2 cellular contexts compared by ENCODE assay signal in the genomic region with DNA sequence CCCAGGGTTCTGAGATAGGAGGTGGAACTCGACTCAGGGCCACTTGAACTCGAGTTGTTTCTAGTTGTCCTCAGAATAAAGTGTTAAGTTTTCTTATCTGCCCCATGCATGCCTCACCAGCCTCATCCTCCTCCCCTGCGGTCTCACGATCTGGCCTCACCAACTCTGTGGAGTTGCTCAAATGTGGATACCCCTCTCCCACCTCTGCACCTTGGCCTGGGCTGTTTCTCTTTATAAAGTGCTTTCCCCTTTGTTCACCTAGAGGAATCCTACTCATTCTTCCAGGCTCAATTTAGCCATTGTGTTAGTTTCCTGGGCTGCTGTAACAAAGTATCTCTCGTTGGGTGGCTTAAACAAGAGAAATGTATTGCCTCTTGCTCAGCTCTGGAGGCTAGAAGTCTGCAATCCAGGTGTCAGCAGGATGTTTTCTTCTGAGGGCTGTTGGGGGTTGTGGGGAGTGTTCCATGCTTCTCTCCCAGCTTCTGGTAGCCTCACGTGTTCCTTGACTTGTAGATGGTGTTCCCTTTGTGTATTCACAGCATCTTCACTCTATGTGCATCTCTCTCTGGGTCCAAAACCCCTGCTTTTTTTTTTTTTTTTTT.
TF ChIP-seq lines count a peak whose summit lies in the region.

No MANE protein-coding gene starts in this region.

TF ChIP-seq in GM23338, 12 proteins besides CTCF, POLR2A, EP300 and RAD21 (continued from another document):
- TF ChIP-seq EZH2phosphoT487 (IDR thresholded peaks at IDR 0.05; ENCODE audit: unreplicated experiment) (no peak), POLR2AphosphoS5 (IDR thresholded peaks at IDR 0.05; ENCODE audit: low read depth) (no peak), JUNB (IDR thresholded peaks at IDR 0.05; ENCODE audit: unreplicated experiment) (no peak), ZNF331 (CRISPR knock-in tag; IDR thresholded peaks at IDR 0.05; ENCODE audit: low read depth) (no peak), STAT1 (IDR thresholded peaks at IDR 0.05; ENCODE audit: unreplicated experiment) (no peak), CREB1 (CRISPR knock-in tag; IDR thresholded peaks at IDR 0.05; ENCODE audit: low read depth) (no peak), ZNF114 (CRISPR knock-in tag; IDR thresholded peaks at IDR 0.05) (no peak), EZH2 (IDR thresholded peaks at IDR 0.05; ENCODE audit: low read depth, unreplicated experiment) (no peak), NANOG (IDR thresholded peaks at IDR 0.05; ENCODE audit: borderline replicate concordance) (no peak)
- TF ChIP-seq, protein P1, sequence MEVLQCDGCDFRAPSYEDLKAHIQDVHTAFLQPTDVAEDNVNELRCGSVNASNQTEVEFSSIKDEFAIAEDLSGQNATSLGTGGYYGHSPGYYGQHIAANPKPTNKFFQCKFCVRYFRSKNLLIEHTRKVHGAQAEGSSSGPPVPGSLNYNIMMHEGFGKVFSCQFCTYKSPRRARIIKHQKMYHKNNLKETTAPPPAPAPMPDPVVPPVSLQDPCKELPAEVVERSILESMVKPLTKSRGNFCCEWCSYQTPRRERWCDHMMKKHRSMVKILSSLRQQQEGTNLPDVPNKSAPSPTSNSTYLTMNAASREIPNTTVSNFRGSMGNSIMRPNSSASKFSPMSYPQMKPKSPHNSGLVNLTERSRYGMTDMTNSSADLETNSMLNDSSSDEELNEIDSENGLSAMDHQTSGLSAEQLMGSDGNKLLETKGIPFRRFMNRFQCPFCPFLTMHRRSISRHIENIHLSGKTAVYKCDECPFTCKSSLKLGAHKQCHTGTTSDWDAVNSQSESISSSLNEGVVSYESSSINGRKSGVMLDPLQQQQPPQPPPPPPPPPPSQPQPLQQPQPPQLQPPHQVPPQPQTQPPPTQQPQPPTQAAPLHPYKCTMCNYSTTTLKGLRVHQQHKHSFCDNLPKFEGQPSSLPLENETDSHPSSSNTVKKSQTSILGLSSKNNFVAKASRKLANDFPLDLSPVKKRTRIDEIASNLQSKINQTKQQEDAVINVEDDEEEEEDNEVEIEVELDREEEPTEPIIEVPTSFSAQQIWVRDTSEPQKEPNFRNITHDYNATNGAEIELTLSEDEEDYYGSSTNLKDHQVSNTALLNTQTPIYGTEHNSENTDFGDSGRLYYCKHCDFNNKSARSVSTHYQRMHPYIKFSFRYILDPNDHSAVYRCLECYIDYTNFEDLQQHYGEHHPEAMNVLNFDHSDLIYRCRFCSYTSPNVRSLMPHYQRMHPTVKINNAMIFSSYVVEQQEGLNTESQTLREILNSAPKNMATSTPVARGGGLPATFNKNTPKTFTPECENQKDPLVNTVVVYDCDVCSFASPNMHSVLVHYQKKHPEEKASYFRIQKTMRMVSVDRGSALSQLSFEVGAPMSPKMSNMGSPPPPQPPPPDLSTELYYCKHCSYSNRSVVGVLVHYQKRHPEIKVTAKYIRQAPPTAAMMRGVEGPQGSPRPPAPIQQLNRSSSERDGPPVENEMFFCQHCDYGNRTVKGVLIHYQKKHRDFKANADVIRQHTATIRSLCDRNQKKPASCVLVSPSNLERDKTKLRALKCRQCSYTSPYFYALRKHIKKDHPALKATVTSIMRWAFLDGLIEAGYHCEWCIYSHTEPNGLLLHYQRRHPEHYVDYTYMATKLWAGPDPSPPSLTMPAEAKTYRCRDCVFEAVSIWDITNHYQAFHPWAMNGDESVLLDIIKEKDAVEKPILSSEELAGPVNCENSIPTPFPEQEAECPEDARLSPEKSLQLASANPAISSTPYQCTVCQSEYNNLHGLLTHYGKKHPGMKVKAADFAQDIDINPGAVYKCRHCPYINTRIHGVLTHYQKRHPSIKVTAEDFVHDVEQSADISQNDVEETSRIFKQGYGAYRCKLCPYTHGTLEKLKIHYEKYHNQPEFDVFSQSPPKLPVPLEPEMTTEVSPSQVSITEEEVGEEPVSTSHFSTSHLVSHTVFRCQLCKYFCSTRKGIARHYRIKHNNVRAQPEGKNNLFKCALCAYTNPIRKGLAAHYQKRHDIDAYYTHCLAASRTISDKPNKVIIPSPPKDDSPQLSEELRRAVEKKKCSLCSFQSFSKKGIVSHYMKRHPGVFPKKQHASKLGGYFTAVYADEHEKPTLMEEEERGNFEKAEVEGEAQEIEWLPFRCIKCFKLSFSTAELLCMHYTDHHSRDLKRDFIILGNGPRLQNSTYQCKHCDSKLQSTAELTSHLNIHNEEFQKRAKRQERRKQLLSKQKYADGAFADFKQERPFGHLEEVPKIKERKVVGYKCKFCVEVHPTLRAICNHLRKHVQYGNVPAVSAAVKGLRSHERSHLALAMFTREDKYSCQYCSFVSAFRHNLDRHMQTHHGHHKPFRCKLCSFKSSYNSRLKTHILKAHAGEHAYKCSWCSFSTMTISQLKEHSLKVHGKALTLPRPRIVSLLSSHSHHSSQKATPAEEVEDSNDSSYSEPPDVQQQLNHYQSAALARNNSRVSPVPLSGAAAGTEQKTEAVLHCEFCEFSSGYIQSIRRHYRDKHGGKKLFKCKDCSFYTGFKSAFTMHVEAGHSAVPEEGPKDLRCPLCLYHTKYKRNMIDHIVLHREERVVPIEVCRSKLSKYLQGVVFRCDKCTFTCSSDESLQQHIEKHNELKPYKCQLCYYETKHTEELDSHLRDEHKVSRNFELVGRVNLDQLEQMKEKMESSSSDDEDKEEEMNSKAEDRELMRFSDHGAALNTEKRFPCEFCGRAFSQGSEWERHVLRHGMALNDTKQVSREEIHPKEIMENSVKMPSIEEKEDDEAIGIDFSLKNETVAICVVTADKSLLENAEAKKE (CRISPR knock-in tag; IDR thresholded peaks at IDR 0.05): no peak
- TF ChIP-seq, protein P2, sequence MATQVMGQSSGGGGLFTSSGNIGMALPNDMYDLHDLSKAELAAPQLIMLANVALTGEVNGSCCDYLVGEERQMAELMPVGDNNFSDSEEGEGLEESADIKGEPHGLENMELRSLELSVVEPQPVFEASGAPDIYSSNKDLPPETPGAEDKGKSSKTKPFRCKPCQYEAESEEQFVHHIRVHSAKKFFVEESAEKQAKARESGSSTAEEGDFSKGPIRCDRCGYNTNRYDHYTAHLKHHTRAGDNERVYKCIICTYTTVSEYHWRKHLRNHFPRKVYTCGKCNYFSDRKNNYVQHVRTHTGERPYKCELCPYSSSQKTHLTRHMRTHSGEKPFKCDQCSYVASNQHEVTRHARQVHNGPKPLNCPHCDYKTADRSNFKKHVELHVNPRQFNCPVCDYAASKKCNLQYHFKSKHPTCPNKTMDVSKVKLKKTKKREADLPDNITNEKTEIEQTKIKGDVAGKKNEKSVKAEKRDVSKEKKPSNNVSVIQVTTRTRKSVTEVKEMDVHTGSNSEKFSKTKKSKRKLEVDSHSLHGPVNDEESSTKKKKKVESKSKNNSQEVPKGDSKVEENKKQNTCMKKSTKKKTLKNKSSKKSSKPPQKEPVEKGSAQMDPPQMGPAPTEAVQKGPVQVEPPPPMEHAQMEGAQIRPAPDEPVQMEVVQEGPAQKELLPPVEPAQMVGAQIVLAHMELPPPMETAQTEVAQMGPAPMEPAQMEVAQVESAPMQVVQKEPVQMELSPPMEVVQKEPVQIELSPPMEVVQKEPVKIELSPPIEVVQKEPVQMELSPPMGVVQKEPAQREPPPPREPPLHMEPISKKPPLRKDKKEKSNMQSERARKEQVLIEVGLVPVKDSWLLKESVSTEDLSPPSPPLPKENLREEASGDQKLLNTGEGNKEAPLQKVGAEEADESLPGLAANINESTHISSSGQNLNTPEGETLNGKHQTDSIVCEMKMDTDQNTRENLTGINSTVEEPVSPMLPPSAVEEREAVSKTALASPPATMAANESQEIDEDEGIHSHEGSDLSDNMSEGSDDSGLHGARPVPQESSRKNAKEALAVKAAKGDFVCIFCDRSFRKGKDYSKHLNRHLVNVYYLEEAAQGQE (IDR thresholded peaks at IDR 0.05; ENCODE audit: unreplicated experiment): no peak

TF ChIP-seq in K562, 482 proteins besides CTCF, POLR2A, EP300 and RAD21 (continued from another document and continues in another):
- TF ChIP-seq CBX8 (IDR thresholded peaks at IDR 0.05; ENCODE audit: borderline replicate concordance, extremely low read depth, low read depth, low read length, poor library complexity, severe bottlenecking): no peak
- TF ChIP-seq, protein P3, sequence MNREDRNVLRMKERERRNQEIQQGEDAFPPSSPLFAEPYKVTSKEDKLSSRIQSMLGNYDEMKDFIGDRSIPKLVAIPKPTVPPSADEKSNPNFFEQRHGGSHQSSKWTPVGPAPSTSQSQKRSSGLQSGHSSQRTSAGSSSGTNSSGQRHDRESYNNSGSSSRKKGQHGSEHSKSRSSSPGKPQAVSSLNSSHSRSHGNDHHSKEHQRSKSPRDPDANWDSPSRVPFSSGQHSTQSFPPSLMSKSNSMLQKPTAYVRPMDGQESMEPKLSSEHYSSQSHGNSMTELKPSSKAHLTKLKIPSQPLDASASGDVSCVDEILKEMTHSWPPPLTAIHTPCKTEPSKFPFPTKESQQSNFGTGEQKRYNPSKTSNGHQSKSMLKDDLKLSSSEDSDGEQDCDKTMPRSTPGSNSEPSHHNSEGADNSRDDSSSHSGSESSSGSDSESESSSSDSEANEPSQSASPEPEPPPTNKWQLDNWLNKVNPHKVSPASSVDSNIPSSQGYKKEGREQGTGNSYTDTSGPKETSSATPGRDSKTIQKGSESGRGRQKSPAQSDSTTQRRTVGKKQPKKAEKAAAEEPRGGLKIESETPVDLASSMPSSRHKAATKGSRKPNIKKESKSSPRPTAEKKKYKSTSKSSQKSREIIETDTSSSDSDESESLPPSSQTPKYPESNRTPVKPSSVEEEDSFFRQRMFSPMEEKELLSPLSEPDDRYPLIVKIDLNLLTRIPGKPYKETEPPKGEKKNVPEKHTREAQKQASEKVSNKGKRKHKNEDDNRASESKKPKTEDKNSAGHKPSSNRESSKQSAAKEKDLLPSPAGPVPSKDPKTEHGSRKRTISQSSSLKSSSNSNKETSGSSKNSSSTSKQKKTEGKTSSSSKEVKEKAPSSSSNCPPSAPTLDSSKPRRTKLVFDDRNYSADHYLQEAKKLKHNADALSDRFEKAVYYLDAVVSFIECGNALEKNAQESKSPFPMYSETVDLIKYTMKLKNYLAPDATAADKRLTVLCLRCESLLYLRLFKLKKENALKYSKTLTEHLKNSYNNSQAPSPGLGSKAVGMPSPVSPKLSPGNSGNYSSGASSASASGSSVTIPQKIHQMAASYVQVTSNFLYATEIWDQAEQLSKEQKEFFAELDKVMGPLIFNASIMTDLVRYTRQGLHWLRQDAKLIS (CRISPR knock-in tag; IDR thresholded peaks at IDR 0.05): no peak
- TF ChIP-seq, protein P4, sequence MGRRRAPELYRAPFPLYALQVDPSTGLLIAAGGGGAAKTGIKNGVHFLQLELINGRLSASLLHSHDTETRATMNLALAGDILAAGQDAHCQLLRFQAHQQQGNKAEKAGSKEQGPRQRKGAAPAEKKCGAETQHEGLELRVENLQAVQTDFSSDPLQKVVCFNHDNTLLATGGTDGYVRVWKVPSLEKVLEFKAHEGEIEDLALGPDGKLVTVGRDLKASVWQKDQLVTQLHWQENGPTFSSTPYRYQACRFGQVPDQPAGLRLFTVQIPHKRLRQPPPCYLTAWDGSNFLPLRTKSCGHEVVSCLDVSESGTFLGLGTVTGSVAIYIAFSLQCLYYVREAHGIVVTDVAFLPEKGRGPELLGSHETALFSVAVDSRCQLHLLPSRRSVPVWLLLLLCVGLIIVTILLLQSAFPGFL (CRISPR knock-in tag; IDR thresholded peaks at IDR 0.05): no peak
- TF ChIP-seq PPARD (CRISPR knock-in tag; IDR thresholded peaks at IDR 0.05): no peak
- TF ChIP-seq RFX7 (CRISPR knock-in tag; IDR thresholded peaks at IDR 0.05): no peak
- TF ChIP-seq BRD4 (IDR thresholded peaks at IDR 0.05): no peak
- no peak for TF ChIP-seq HOXB6 (CRISPR knock-in tag; IDR thresholded peaks at IDR 0.05; ENCODE audit: borderline replicate concordance)
- TF ChIP-seq ERF (CRISPR knock-in tag; IDR thresholded peaks at IDR 0.05): no peak
- TF ChIP-seq, protein P5, sequence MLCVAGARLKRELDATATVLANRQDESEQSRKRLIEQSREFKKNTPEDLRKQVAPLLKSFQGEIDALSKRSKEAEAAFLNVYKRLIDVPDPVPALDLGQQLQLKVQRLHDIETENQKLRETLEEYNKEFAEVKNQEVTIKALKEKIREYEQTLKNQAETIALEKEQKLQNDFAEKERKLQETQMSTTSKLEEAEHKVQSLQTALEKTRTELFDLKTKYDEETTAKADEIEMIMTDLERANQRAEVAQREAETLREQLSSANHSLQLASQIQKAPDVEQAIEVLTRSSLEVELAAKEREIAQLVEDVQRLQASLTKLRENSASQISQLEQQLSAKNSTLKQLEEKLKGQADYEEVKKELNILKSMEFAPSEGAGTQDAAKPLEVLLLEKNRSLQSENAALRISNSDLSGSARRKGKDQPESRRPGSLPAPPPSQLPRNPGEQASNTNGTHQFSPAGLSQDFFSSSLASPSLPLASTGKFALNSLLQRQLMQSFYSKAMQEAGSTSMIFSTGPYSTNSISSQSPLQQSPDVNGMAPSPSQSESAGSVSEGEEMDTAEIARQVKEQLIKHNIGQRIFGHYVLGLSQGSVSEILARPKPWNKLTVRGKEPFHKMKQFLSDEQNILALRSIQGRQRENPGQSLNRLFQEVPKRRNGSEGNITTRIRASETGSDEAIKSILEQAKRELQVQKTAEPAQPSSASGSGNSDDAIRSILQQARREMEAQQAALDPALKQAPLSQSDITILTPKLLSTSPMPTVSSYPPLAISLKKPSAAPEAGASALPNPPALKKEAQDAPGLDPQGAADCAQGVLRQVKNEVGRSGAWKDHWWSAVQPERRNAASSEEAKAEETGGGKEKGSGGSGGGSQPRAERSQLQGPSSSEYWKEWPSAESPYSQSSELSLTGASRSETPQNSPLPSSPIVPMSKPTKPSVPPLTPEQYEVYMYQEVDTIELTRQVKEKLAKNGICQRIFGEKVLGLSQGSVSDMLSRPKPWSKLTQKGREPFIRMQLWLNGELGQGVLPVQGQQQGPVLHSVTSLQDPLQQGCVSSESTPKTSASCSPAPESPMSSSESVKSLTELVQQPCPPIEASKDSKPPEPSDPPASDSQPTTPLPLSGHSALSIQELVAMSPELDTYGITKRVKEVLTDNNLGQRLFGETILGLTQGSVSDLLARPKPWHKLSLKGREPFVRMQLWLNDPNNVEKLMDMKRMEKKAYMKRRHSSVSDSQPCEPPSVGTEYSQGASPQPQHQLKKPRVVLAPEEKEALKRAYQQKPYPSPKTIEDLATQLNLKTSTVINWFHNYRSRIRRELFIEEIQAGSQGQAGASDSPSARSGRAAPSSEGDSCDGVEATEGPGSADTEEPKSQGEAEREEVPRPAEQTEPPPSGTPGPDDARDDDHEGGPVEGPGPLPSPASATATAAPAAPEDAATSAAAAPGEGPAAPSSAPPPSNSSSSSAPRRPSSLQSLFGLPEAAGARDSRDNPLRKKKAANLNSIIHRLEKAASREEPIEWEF (CRISPR knock-in tag; IDR thresholded peaks at IDR 0.05): no peak
- TF ChIP-seq, protein P6, sequence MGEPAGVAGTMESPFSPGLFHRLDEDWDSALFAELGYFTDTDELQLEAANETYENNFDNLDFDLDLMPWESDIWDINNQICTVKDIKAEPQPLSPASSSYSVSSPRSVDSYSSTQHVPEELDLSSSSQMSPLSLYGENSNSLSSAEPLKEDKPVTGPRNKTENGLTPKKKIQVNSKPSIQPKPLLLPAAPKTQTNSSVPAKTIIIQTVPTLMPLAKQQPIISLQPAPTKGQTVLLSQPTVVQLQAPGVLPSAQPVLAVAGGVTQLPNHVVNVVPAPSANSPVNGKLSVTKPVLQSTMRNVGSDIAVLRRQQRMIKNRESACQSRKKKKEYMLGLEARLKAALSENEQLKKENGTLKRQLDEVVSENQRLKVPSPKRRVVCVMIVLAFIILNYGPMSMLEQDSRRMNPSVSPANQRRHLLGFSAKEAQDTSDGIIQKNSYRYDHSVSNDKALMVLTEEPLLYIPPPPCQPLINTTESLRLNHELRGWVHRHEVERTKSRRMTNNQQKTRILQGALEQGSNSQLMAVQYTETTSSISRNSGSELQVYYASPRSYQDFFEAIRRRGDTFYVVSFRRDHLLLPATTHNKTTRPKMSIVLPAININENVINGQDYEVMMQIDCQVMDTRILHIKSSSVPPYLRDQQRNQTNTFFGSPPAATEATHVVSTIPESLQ (CRISPR knock-in tag; IDR thresholded peaks at IDR 0.05): no peak
- TF ChIP-seq NR3C1 (CRISPR knock-in tag; IDR thresholded peaks at IDR 0.05): no peak
- TF ChIP-seq PURB (CRISPR knock-in tag; IDR thresholded peaks at IDR 0.05; ENCODE audit: low read depth): no peak
- TF ChIP-seq SMARCB1 (IDR thresholded peaks at IDR 0.05; ENCODE audit: insufficient read length, low read depth): no peak
- peak; percentile 87; the same call in 1 of the 2 replicates for TF ChIP-seq SMARCC2 (IDR thresholded peaks at IDR 0.05; ENCODE audit: low read depth)
- no peak for TF ChIP-seq TAF7 (tag; IDR thresholded peaks at IDR 0.05)
